1 cellular context compared by ENCODE assay signal in genomic region chr18:58669731-58670379, GRCh38.
TF ChIP-seq lines count a peak whose summit lies in the region.

No MANE protein-coding gene starts in this region.

TF ChIP-seq in HepG2, 621 proteins besides CTCF, POLR2A, EP300 and RAD21 (continued from another document and continues in another):
- TF ChIP-seq ZNF503 (CRISPR knock-in tag; IDR thresholded peaks at IDR 0.05): no peak
- TF ChIP-seq ERF (CRISPR knock-in tag; IDR thresholded peaks at IDR 0.05): no peak
- no peak for TF ChIP-seq CAMTA2 (CRISPR knock-in tag; IDR thresholded peaks at IDR 0.05; ENCODE audit: borderline replicate concordance)
- TF ChIP-seq, protein P1, sequence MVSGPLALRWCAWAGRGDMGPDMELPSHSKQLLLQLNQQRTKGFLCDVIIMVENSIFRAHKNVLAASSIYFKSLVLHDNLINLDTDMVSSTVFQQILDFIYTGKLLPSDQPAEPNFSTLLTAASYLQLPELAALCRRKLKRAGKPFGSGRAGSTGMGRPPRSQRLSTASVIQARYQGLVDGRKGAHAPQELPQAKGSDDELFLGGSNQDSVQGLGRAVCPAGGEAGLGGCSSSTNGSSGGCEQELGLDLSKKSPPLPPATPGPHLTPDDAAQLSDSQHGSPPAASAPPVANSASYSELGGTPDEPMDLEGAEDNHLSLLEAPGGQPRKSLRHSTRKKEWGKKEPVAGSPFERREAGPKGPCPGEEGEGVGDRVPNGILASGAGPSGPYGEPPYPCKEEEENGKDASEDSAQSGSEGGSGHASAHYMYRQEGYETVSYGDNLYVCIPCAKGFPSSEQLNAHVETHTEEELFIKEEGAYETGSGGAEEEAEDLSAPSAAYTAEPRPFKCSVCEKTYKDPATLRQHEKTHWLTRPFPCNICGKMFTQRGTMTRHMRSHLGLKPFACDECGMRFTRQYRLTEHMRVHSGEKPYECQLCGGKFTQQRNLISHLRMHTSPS (CRISPR knock-in tag; IDR thresholded peaks at IDR 0.05; ENCODE audit: low read depth): 0 out of 2 replicates have a peak, but pooled peaks have one; percentile 38
- peak; percentile 55; the same call in 1 of the 2 replicates for TF ChIP-seq CEBPB (IDR thresholded peaks at IDR 0.05; ENCODE audit: borderline replicate concordance, low read depth, low read length)
- no peak for TF ChIP-seq ZNF30 (CRISPR knock-in tag; IDR thresholded peaks at IDR 0.05)
- TF ChIP-seq XRCC5 (optimal IDR thresholded peaks at IDR 0.05; ENCODE audit: low read length): no peak
- no peak for TF ChIP-seq NR2F1 (CRISPR knock-in tag; IDR thresholded peaks at IDR 0.05)
- TF ChIP-seq ZNF274 (CRISPR knock-in tag; IDR thresholded peaks at IDR 0.05): no peak
- TF ChIP-seq KDM6A (CRISPR knock-in tag; IDR thresholded peaks at IDR 0.05; ENCODE audit: low read depth): no peak
- no peak for TF ChIP-seq GABPB1 (CRISPR knock-in tag; IDR thresholded peaks at IDR 0.05)
- no peak for TF ChIP-seq PAWR (CRISPR knock-in tag; IDR thresholded peaks at IDR 0.05; ENCODE audit: borderline replicate concordance)
- TF ChIP-seq JDP2 (CRISPR knock-in tag; IDR thresholded peaks at IDR 0.05; ENCODE audit: borderline replicate concordance): no peak
- no peak for TF ChIP-seq KAT8 (CRISPR knock-in tag; IDR thresholded peaks at IDR 0.05)
- TF ChIP-seq IKZF1 (IDR thresholded peaks at IDR 0.05): no peak
- peak; percentile 32; the same call in 1 of the 2 replicates for TF ChIP-seq SOX5 (CRISPR knock-in tag; IDR thresholded peaks at IDR 0.05; ENCODE audit: borderline replicate concordance)
- TF ChIP-seq, protein P2, sequence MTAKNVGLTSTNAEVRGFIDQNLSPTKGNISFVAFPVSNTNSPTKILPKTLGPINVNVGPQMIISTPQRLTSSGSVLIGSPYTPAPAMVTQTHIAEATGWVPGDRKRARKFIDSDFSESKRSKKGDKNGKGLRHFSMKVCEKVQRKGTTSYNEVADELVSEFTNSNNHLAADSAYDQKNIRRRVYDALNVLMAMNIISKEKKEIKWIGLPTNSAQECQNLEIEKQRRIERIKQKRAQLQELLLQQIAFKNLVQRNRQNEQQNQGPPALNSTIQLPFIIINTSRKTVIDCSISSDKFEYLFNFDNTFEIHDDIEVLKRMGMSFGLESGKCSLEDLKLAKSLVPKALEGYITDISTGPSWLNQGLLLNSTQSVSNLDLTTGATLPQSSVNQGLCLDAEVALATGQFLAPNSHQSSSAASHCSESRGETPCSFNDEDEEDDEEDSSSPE (CRISPR knock-in tag; IDR thresholded peaks at IDR 0.05): no peak
- TF ChIP-seq ZBTB8A (CRISPR knock-in tag; IDR thresholded peaks at IDR 0.05; ENCODE audit: borderline replicate concordance, low read depth): no peak
- TF ChIP-seq STAT5B (CRISPR knock-in tag; IDR thresholded peaks at IDR 0.05): no peak
- no peak for TF ChIP-seq RFX3 (CRISPR knock-in tag; IDR thresholded peaks at IDR 0.05)
- no peak for TF ChIP-seq SSRP1 (CRISPR knock-in tag; IDR thresholded peaks at IDR 0.05)
- TF ChIP-seq ZNF512B (CRISPR knock-in tag; IDR thresholded peaks at IDR 0.05; ENCODE audit: borderline replicate concordance): no peak
- no peak for TF ChIP-seq ZNF878 (CRISPR knock-in tag; IDR thresholded peaks at IDR 0.05)
- TF ChIP-seq ZNF547 (CRISPR knock-in tag; IDR thresholded peaks at IDR 0.05): no peak
- no peak for TF ChIP-seq GTF3A (CRISPR knock-in tag; conservative IDR thresholded peaks at IDR 0.05)
- TF ChIP-seq PHF21A (CRISPR knock-in tag; IDR thresholded peaks at IDR 0.05): no peak
- peak; percentile 55 for TF ChIP-seq FOXA3 (CRISPR knock-in tag; IDR thresholded peaks at IDR 0.05)
- TF ChIP-seq, protein P3, sequence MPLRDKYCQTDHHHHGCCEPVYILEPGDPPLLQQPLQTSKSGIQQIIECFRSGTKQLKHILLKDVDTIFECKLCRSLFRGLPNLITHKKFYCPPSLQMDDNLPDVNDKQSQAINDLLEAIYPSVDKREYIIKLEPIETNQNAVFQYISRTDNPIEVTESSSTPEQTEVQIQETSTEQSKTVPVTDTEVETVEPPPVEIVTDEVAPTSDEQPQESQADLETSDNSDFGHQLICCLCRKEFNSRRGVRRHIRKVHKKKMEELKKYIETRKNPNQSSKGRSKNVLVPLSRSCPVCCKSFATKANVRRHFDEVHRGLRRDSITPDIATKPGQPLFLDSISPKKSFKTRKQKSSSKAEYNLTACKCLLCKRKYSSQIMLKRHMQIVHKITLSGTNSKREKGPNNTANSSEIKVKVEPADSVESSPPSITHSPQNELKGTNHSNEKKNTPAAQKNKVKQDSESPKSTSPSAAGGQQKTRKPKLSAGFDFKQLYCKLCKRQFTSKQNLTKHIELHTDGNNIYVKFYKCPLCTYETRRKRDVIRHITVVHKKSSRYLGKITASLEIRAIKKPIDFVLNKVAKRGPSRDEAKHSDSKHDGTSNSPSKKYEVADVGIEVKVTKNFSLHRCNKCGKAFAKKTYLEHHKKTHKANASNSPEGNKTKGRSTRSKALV (CRISPR knock-in tag; IDR thresholded peaks at IDR 0.05): no peak
- no peak for TF ChIP-seq CHD2 (IDR thresholded peaks at IDR 0.05; ENCODE audit: low read depth, low read length)
- TF ChIP-seq ZNF780A (CRISPR knock-in tag; IDR thresholded peaks at IDR 0.05): no peak
- no peak for TF ChIP-seq NFAT5 (CRISPR knock-in tag; IDR thresholded peaks at IDR 0.05)
- no peak for TF ChIP-seq PHF8 (CRISPR knock-in tag; IDR thresholded peaks at IDR 0.05)
- TF ChIP-seq TOE1 (CRISPR knock-in tag; IDR thresholded peaks at IDR 0.05): no peak
- TF ChIP-seq, protein P4, sequence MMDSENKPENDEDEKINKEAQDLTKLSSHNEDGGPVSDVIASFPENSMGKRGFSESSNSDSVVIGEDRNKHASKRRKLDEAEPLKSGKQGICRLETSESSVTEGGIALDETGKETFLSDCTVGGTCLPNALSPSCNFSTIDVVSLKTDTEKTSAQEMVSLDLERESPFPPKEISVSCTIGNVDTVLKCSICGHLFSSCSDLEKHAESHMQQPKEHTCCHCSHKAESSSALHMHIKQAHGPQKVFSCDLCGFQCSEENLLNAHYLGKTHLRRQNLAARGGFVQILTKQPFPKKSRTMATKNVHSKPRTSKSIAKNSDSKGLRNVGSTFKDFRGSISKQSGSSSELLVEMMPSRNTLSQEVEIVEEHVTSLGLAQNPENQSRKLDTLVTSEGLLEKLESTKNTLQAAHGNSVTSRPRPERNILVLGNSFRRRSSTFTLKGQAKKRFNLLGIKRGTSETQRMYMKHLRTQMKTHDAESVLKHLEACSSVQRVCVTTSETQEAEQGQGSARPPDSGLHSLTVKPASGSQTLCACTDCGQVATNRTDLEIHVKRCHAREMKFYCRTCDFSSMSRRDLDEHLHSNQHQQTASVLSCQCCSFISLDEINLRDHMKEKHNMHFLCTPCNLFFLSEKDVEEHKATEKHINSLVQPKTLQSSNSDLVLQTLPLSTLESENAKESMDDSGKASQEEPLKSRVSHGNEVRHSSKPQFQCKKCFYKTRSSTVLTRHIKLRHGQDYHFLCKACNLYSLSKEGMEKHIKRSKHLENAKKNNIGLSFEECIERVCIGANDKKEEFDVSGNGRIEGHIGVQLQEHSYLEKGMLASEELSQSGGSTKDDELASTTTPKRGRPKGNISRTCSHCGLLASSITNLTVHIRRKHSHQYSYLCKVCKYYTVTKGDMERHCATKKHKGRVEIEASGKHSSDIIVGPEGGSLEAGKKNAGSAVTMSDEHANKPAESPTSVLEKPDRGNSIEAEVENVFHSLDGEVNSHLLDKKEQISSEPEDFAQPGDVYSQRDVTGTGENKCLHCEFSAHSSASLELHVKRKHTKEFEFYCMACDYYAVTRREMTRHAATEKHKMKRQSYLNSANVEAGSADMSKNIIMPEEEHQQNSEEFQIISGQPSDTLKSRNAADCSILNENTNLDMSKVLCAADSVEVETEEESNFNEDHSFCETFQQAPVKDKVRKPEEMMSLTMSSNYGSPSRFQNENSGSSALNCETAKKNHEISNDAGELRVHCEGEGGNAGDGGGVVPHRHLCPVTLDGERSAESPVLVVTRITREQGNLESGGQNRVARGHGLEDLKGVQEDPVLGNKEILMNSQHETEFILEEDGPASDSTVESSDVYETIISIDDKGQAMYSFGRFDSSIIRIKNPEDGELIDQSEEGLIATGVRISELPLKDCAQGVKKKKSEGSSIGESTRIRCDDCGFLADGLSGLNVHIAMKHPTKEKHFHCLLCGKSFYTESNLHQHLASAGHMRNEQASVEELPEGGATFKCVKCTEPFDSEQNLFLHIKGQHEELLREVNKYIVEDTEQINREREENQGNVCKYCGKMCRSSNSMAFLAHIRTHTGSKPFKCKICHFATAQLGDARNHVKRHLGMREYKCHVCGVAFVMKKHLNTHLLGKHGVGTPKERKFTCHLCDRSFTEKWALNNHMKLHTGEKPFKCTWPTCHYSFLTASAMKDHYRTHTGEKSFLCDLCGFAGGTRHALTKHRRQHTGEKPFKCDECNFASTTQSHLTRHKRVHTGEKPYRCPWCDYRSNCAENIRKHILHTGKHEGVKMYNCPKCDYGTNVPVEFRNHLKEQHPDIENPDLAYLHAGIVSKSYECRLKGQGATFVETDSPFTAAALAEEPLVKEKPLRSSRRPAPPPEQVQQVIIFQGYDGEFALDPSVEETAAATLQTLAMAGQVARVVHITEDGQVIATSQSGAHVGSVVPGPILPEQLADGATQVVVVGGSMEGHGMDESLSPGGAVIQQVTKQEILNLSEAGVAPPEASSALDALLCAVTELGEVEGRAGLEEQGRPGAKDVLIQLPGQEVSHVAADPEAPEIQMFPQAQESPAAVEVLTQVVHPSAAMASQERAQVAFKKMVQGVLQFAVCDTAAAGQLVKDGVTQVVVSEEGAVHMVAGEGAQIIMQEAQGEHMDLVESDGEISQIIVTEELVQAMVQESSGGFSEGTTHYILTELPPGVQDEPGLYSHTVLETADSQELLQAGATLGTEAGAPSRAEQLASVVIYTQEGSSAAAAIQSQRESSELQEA (CRISPR knock-in tag; IDR thresholded peaks at IDR 0.05; ENCODE audit: not compliant biosample characterization): no peak
- no peak for TF ChIP-seq ZFAT (CRISPR knock-in tag; conservative IDR thresholded peaks at IDR 0.05)
- TF ChIP-seq RARA (CRISPR knock-in tag; IDR thresholded peaks at IDR 0.05): peak; percentile 78
- no peak for TF ChIP-seq ZIK1 (CRISPR knock-in tag; IDR thresholded peaks at IDR 0.05; ENCODE audit: borderline replicate concordance, low read depth)
- no peak for TF ChIP-seq EEA1 (CRISPR knock-in tag; IDR thresholded peaks at IDR 0.05; ENCODE audit: borderline replicate concordance)
